ENCODE assay signal across 8 cellular contexts in genomic region chr17:38704645-38705522, GRCh38. TPM values are rescaled to one million over a fixed set of nuclear protein-coding genes. Genes with fewer than 3 reads are reported as not detected.
A peak's percentile ranks its signal among the peaks of the same experiment; 100 is the strongest.
DNase-seq lines count a peak whose midpoint lies in the region; ATAC-seq and TF ChIP-seq lines count a peak whose summit lies in the region.

TSS of gene MLLT6 (plus strand) at chr17:38705273. CDS start at chr17:38705633, 360 bp downstream.

- ATAC-seq in GM21529 (IDR thresholded peaks at IDR 0.05; ENCODE audit: unreplicated experiment): no peak

- peak within 1 kb of the TSS; percentile 89 to 97 for H3K4me3 ChIP-seq in CD4-positive, alpha-beta memory T cell (ENCODE audit: low read length in 2 of 2)
- peak within 1 kb of the TSS; percentile 81 for H3K4me3 ChIP-seq in epithelial cell of esophagus (ENCODE audit: low read length)

- peak; percentile 84 to 89 (median 85) for DNase-seq in CD4-positive, alpha-beta memory T cell
- DNase-seq in HUDEP-2 (lab: John Stamatoyannopoulos, UW; ENCODE audit: unreplicated experiment in 76 of 76): peak in 59 of 76 experiments; percentile 16 to 77 (median 55)
- peak; percentile 87 for DNase-seq in OCI-M1 (lab: John Stamatoyannopoulos, UW)
- peak; percentile 62 for DNase-seq in activated T-cell treated with anti-CD3 and anti-CD28 coated beads for 48 hours (ENCODE audit: low read depth)
- DNase-seq in epithelial cell of esophagus (ENCODE audit: low read depth): peak; percentile 81
- peak; percentile 60 to 74 for DNase-seq in mesothelial cell of epicardium (ENCODE audit: low spot score in 2 of 2, unreplicated experiment in 2 of 2)
- DNase-seq in stimulated activated CD8-positive, alpha-beta memory T cell treated with anti-CD3 and anti-CD28 coated beads, Interleukin-2, amount 100 ng/mL, for 48 hours (ENCODE audit: low read depth in 2 of 2): peak; percentile 43 to 71

- peaks cover 11% of the 10 kb centered on the region for H3K36me3 ChIP-seq in CD4-positive, alpha-beta memory T cell (ENCODE audit: insufficient read depth, low read length)

- no peaks in the 10 kb centered on the region for H3K27me3 ChIP-seq in CD4-positive, alpha-beta memory T cell (ENCODE audit: insufficient read depth, low read length)

- H3K4me1 ChIP-seq in CD4-positive, alpha-beta memory T cell (ENCODE audit: insufficient read depth, low read length): peaks cover 58% of the 10 kb centered on the region

- peak within 1 kb of the TSS; percentile 95 to 99 (median 98) for H3K4me3 Mint-ChIP-seq in CD4-positive, alpha-beta memory T cell
- H3K4me3 Mint-ChIP-seq in mesothelial cell of epicardium: peak within 1 kb of the TSS; percentile 92

- TF ChIP-seq CTCF in epithelial cell of esophagus (IDR thresholded peaks at IDR 0.05; ENCODE audit: insufficient read depth, low read depth, low read length, missing control alignments) (no peak), mesothelial cell of epicardium (IDR thresholded peaks at IDR 0.05; ENCODE audit: unreplicated experiment) (no peak)

- H3K9me3 ChIP-seq in CD4-positive, alpha-beta memory T cell (ENCODE audit: control insufficient read depth in 1 of 2, low read length in 2 of 2): no peaks in the 10 kb centered on the region

- H3K27ac ChIP-seq in CD4-positive, alpha-beta memory T cell (ENCODE audit: low read depth, low read length): peak within 1 kb of the TSS; percentile 94

- no peaks in the 10 kb centered on the region for H3K27me3 Mint-ChIP-seq in CD4-positive, alpha-beta memory T cell
- no peaks in the 10 kb centered on the region for H3K27me3 Mint-ChIP-seq in mesothelial cell of epicardium (ENCODE audit: low read depth)

- H3K27ac Mint-ChIP-seq in CD4-positive, alpha-beta memory T cell: peak within 1 kb of the TSS; percentile 96 to 98 (median 98)
- H3K27ac Mint-ChIP-seq in mesothelial cell of epicardium: peak within 1 kb of the TSS; percentile 97

- H3K9me3 Mint-ChIP-seq in CD4-positive, alpha-beta memory T cell: no peaks in the 10 kb centered on the region
- H3K9me3 Mint-ChIP-seq in mesothelial cell of epicardium: no peaks in the 10 kb centered on the region

- intact Hi-C loops in CD4-positive, alpha-beta memory T cell (cut with micrococcal nuclease): loop anchor here (1.0 to 10.0 kb wide), 3 partner anchors 25 to 500 kb away; partner anchors contain the start of genes CISD3, LASP1 and RPL19

- peaks cover 11 to 63% of the 10 kb centered on the region in 2 donors for H3K36me3 Mint-ChIP-seq in CD4-positive, alpha-beta memory T cell
- H3K36me3 Mint-ChIP-seq in mesothelial cell of epicardium: peaks cover 5% of the 10 kb centered on the region

- POLR2A ChIA-PET in CD4-positive, alpha-beta memory T cell (lab: Charles Lee; ENCODE audit: partially characterized antibody): interaction anchor here (0.6 to 14.0 kb wide), 19 partner anchors 11 to 491 kb away, joined by 3 to 588 read pairs (median 4); partner anchors contain the start of genes CISD3, EPOP, LASP1 and PSMB3

- peaks cover 29 to 80% (median 47%) of the 10 kb centered on the region in 4 donors for H3K4me1 Mint-ChIP-seq in CD4-positive, alpha-beta memory T cell
- H3K4me1 Mint-ChIP-seq in mesothelial cell of epicardium: peaks cover 47% of the 10 kb centered on the region

- CTCF ChIA-PET in CD4-positive, alpha-beta memory T cell (lab: Charles Lee; ENCODE audit: partially characterized antibody): interaction anchor here (0.6 to 6.5 kb wide), 5 partner anchors 23 to 147 kb away, joined by 3 to 34 read pairs (median 4); partner anchors contain the start of gene PSMB3

RNA-seq across cellular contexts. Expression of gene MLLT6, which starts in this region (rescaled TPM):
- total RNA-seq in CD4-positive, alpha-beta memory T cell: 100 to 1,000 TPM; 493 to 505 TPM
- polyA plus RNA-seq in CD4-positive, alpha-beta memory T cell: 10 to 100 TPM in 1 of 2 donors, 1 to 10 TPM in 1; 3.0 to 14.1 TPM
- 171 to 184 TPM (median 178 TPM) in 3 replicates for total RNA-seq in mesothelial cell of epicardium
